9 cellular contexts compared by ENCODE assay signal in the genomic region with DNA sequence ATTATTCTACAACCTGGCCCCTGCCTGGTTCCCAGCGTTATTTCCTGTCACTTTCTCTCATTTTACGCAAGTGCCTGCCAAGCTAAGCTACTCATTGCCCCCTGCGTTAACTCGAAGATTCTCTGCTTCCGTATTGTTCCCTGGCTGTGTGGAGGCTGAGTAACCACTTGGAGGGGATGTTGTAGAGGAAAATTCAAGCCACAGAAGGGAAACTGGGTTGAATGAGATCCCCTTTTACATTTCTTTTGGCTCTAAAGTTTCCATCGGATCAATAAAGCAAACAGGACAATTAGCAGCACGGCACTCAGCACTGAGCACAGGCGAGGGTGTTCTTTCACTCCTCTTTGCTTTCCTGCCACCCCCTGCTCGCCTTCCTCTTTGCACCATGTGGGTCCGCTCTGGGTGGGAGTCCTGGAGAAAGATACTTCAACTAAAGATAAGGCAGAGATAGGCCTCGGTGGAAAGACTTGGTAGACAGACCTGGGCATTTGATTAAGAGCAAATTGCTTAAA. TPM values are rescaled to one million over a fixed set of nuclear protein-coding genes. Genes with fewer than 3 reads are reported as not detected.
DNase-seq lines count a peak whose midpoint lies in the region; ATAC-seq and TF ChIP-seq lines count a peak whose summit lies in the region.
"Had no signal": no experiment of that assay in that cellular context is flagged by ENCODE, and none has a peak within 500 bp of the region (broad histone marks: within the 10 kb centered on the region; RNA-seq: fewer than 3 reads in every experiment).

No MANE protein-coding gene starts in this region.

- H3K27me3 ChIP-seq in Loucy (ENCODE audit: insufficient read depth, low read length, poor library complexity, severe bottlenecking): peaks cover 7% of the 10 kb centered on the region
- H3K27me3 ChIP-seq: SJSA1 had no signal

- H3K36me3 Mint-ChIP-seq in activated CD4-positive, alpha-beta T cell treated with anti-CD3 and anti-CD28 coated beads, Interleukin-2, amount 10 ng/mL, durations not matched to agents 7 days and 5 days (ENCODE audit: low read depth): peaks cover 21% of the 10 kb centered on the region
- H3K36me3 Mint-ChIP-seq in neural crest cell (ENCODE audit: low read depth): peaks cover 8% of the 10 kb centered on the region

- peaks cover 3% of the 10 kb centered on the region for H3F3A ChIP-seq in Loucy (ENCODE audit: low read depth)

- H3K4me2 ChIP-seq in Loucy (ENCODE audit: low read depth, low read length, poor library complexity, severe bottlenecking): peak overlapping the region; percentile 92

- ATAC-seq in HG03159 (IDR thresholded peaks at IDR 0.05; ENCODE audit: unreplicated experiment): no peak

- peaks cover 49% of the 10 kb centered on the region for H3K4me1 Mint-ChIP-seq in activated CD4-positive, alpha-beta T cell treated with anti-CD3 and anti-CD28 coated beads, Interleukin-2, amount 10 ng/mL, durations not matched to agents 7 days and 5 days
- peaks cover 50% of the 10 kb centered on the region for H3K4me1 Mint-ChIP-seq in neural crest cell

- CTCF ChIA-PET in activated CD4-positive, alpha-beta T cell treated with anti-CD3 and anti-CD28 coated beads, Interleukin-2, amount 10 ng/mL, durations not matched to agents 7 days and 5 days (lab: Charles Lee): interaction anchor here (0.7 to 5.4 kb wide), 7 partner anchors 8 to 31 kb away, joined by 3 to 24 read pairs (median 4); no protein-coding TSS in a partner anchor

- peak overlapping the region; percentile 100 for H3K9ac ChIP-seq in Loucy (ENCODE audit: low read depth, low read length, poor library complexity, severe bottlenecking)

- POLR2A ChIA-PET in activated CD4-positive, alpha-beta T cell treated with anti-CD3 and anti-CD28 coated beads, Interleukin-2, amount 10 ng/mL, durations not matched to agents 7 days and 5 days (lab: Charles Lee): no interaction called here

- H3K9me2 ChIP-seq in Loucy (replicated peaks; ENCODE audit: low read depth, low read length): no peaks in the 10 kb centered on the region

- H3K27me3 Mint-ChIP-seq in activated CD4-positive, alpha-beta T cell treated with anti-CD3 and anti-CD28 coated beads, Interleukin-2, amount 10 ng/mL, durations not matched to agents 7 days and 5 days: no peaks in the 10 kb centered on the region
- peaks cover 9% of the 10 kb centered on the region for H3K27me3 Mint-ChIP-seq in neural crest cell (ENCODE audit: low read depth)

- H3K4me3 ChIP-seq in Loucy (ENCODE audit: low read length, poor library complexity, severe bottlenecking) (peak overlapping the region; percentile 89), fibroblast of mammary gland (ENCODE audit: control insufficient read depth, low read depth, low read length) (no peak overlapping the region)
- H3K4me3 ChIP-seq: SJSA1 had no signal

- no peaks in the 10 kb centered on the region for H3K9me3 ChIP-seq in Loucy (ENCODE audit: insufficient read depth, low read depth, low read length)
- H3K9me3 ChIP-seq: SJSA1 had no signal

- H3K79me2 ChIP-seq in Loucy (ENCODE audit: insufficient read depth, low read length): peaks cover 59% of the 10 kb centered on the region

- H4K20me1 ChIP-seq in Loucy (ENCODE audit: insufficient read depth, low read length, poor library complexity, severe bottlenecking): peaks cover 5% of the 10 kb centered on the region

- peak overlapping the region; percentile 85 for H3K4me3 Mint-ChIP-seq in activated CD4-positive, alpha-beta T cell treated with anti-CD3 and anti-CD28 coated beads, Interleukin-2, amount 10 ng/mL, durations not matched to agents 7 days and 5 days
- H3K4me3 Mint-ChIP-seq in neural crest cell: peak overlapping the region; percentile 56

- H3K36me3 ChIP-seq in Loucy (ENCODE audit: insufficient read depth, low read length): peaks cover 7% of the 10 kb centered on the region; the same call in 1 of the 2 replicates

- H3K27ac Mint-ChIP-seq in activated CD4-positive, alpha-beta T cell treated with anti-CD3 and anti-CD28 coated beads, Interleukin-2, amount 10 ng/mL, durations not matched to agents 7 days and 5 days: peak overlapping the region; percentile 96
- peak overlapping the region; percentile 44 for H3K27ac Mint-ChIP-seq in neural crest cell (ENCODE audit: unreplicated experiment)

- peaks cover 30% of the 10 kb centered on the region for H3K4me1 ChIP-seq in Loucy (ENCODE audit: insufficient read depth, low read length, poor library complexity, severe bottlenecking)

- H3K9me3 Mint-ChIP-seq in activated CD4-positive, alpha-beta T cell treated with anti-CD3 and anti-CD28 coated beads, Interleukin-2, amount 10 ng/mL, durations not matched to agents 7 days and 5 days: peaks cover 4% of the 10 kb centered on the region
- peaks cover under 1% of the 10 kb centered on the region for H3K9me3 Mint-ChIP-seq in neural crest cell

- TF ChIP-seq CTCF in Loucy (conservative IDR thresholded peaks at IDR 0.05; ENCODE audit: low read length) (peak; percentile 19; the same call in 1 of the 2 replicates), fibroblast of mammary gland (conservative IDR thresholded peaks at IDR 0.05; ENCODE audit: control insufficient read depth, insufficient read depth, low read depth, low read length) (peak; percentile 53), neural crest cell (conservative IDR thresholded peaks at IDR 0.05) (peak; percentile 38)

- DNase-seq in Daoy (ENCODE audit: low read depth): peak; percentile 57
- peak; percentile 55 for DNase-seq in activated CD4-positive, alpha-beta T cell treated with anti-CD3 and anti-CD28 coated beads, Interleukin-2, amount 10 ng/mL, durations not matched to agents 7 days and 5 days
- peak; percentile 79 for DNase-seq in fibroblast of mammary gland (ENCODE audit: low read depth)
- no peak for DNase-seq in neural crest cell (ENCODE audit: low read depth, low spot score)
- no peak for DNase-seq in NCI-H1930 (lab: John Stamatoyannopoulos, UW)
- no peak for DNase-seq in stimulated activated CD4-positive, alpha-beta T cell treated with anti-CD3 and anti-CD28 coated beads, Interleukin-12 subunit alpha, Interleukin-12 subunit beta, amount 100 ng/mL, for 4 hours

- no peak overlapping the region for H2AFZ ChIP-seq in Loucy (ENCODE audit: low read length)

RNA-seq across cellular contexts. Expression of gene TMSB4X, which starts 4.2 kb away (rescaled TPM):
- total RNA-seq in Daoy (2014; rRNA removed; shearing (Covaris generic)): 2,195 and 2,514 TPM in 2 replicates
- 1,000 to 10,000 TPM; 9,113 to 9,418 TPM for total RNA-seq in activated CD4-positive, alpha-beta T cell treated with anti-CD3 and anti-CD28 coated beads, Interleukin-2, amount 10 ng/mL, durations not matched to agents 7 days and 5 days
- 2,548 and 2,664 TPM in 2 replicates for total RNA-seq in neural crest cell

Comparison
In these comparisons a context has a peak if more than half of its experiments do, and no peak if none do; other contexts are left out.
1. DNase-seq: peak in Daoy (single experiment), activated CD4-positive, alpha-beta T cell treated with anti-CD3 and anti-CD28 coated beads, Interleukin-2, amount 10 ng/mL, durations not matched to agents 7 days and 5 days (single experiment) and fibroblast of mammary gland (single experiment); none in neural crest cell (single experiment), NCI-H1930 (0 of 2) and stimulated activated CD4-positive, alpha-beta T cell treated with anti-CD3 and anti-CD28 coated beads, Interleukin-12 subunit alpha, Interleukin-12 subunit beta, amount 100 ng/mL, for 4 hours (single experiment).
2. Peak in every context shown above with its lines, with median percentiles within 50 percentile points of each other: CTCF ChIP-seq.